26 cellular contexts compared by ENCODE assay signal in genomic region chr18:54850598-54850997, GRCh38. TPM values are rescaled to one million over a fixed set of nuclear protein-coding genes. Genes with fewer than 3 reads are reported as not detected.
"Had no signal": no experiment of that assay in that cellular context is flagged by ENCODE, and none has a peak within 500 bp of the region (broad histone marks: within the 10 kb centered on the region; RNA-seq: fewer than 3 reads in every experiment).

No MANE protein-coding gene starts in this region.

- H3K27me3 Mint-ChIP-seq: dendritic cell treated with granulocyte-macrophage colony-stimulating factor and Interleukin-4, amounts not matched to agents 40 ng/mL and 50 ng/mL, for 4 days; effector memory CD8-positive, alpha-beta T cell had no signal

- H3K4me3 Mint-ChIP-seq: dendritic cell treated with granulocyte-macrophage colony-stimulating factor and Interleukin-4, amounts not matched to agents 40 ng/mL and 50 ng/mL, for 4 days; effector memory CD8-positive, alpha-beta T cell; endodermal cell had no signal

- DNase-seq: cortex of kidney; dermis blood vessel endothelial cell; dorsolateral prefrontal cortex; effector CD4-positive, alpha-beta T cell; effector CD8-positive, alpha-beta T cell; effector memory CD4-positive, alpha-beta T cell; effector memory CD8-positive, alpha-beta T cell; endodermal cell; erythroblast; esophagus squamous epithelium; foreskin fibroblast; foreskin keratinocyte; foreskin melanocyte; gastrocnemius medialis; glutamatergic neuron; head of caudate nucleus; heart left ventricle; heart right ventricle had no signal

- H3K4me1 Mint-ChIP-seq: endodermal cell had no signal

- H3K4me1 ChIP-seq: esophagus muscularis mucosa, esophagus squamous epithelium, gastrocnemius medialis, gastroesophageal sphincter, heart right ventricle had no signal

- H3K9me3 ChIP-seq: esophagus muscularis mucosa, esophagus squamous epithelium, gastrocnemius medialis, gastroesophageal sphincter, heart left ventricle, heart right ventricle had no signal

- H3K27ac ChIP-seq: coronary artery, dorsolateral prefrontal cortex, epithelial cell of prostate, esophagus muscularis mucosa, esophagus squamous epithelium, foreskin keratinocyte, gastrocnemius medialis, gastroesophageal sphincter, heart left ventricle, heart right ventricle had no signal

- H3K27me3 ChIP-seq: dorsolateral prefrontal cortex, esophagus muscularis mucosa, esophagus squamous epithelium, foreskin keratinocyte, gastrocnemius medialis, gastroesophageal sphincter, heart left ventricle, heart right ventricle had no signal

- ATAC-seq: effector memory CD8-positive, alpha-beta T cell; esophagus mucosa; foreskin keratinocyte; gastrocnemius medialis; gastroesophageal sphincter; heart left ventricle; heart right ventricle had no signal

- H3K27ac Mint-ChIP-seq: dendritic cell treated with granulocyte-macrophage colony-stimulating factor and Interleukin-4, amounts not matched to agents 40 ng/mL and 50 ng/mL, for 4 days; endodermal cell had no signal

- H3K9me3 Mint-ChIP-seq: dendritic cell treated with granulocyte-macrophage colony-stimulating factor and Interleukin-4, amounts not matched to agents 40 ng/mL and 50 ng/mL, for 4 days; effector memory CD8-positive, alpha-beta T cell had no signal

- H3K4me3 ChIP-seq: coronary artery, dorsolateral prefrontal cortex, esophagus muscularis mucosa, esophagus squamous epithelium, gastrocnemius medialis, gastroesophageal sphincter, heart left ventricle, heart right ventricle had no signal

- H3K36me3 ChIP-seq: esophagus muscularis mucosa, esophagus squamous epithelium, gastrocnemius medialis, gastroesophageal sphincter, heart left ventricle, heart right ventricle had no signal

RNA-seq across cellular contexts. Expression of gene RAB27B, which starts 22.3 kb away (rescaled TPM):
- total RNA-seq: dermis microvascular lymphatic vessel endothelial cell, endothelial cell of umbilical vein had no signal
- polyA plus RNA-seq: endothelial cell of umbilical vein had no signal
